In the genomic region with DNA sequence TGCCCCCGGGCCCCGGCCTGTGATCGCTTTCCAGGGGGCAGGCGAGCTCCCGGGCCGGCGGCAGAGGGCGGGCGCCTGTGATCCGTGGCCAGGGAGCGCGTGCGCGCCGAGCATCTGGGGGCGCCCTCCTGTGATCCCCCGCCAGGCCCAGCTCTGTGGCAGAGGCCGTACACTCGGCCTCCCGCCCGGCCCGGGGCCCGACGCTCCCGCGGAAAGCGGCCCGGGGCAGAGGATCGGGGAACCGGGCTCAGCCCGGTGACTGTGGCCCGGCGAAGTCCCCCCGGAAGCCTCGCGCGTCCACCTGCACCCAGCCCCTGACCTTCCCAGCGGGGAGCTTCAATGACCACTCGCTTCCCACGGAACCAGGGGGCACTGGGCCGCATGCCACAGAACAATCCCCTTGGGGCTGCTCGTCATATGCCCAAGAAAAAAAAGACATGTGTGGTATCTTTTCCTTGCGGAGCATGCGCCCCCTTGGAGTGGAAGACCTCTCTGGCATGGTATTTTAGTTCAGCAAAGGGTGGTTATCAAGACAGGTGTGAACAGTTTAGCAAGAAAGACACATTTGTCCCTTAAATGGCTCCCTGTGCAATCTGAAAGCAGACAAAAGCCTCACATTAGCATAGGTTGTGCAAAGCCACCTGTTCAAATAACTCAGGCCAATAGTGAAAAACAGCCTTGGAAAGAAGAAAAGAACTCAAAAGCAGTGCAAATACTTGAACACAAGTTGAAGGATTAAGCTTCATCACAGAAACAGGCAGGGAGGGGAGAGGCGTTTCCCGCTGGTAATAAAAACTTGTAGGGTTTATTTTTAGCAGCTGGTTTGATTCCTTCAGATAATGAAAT, we compare ENCODE assay signal across 2 cellular contexts.
TF ChIP-seq lines count a peak whose summit lies in the region.

No MANE protein-coding gene starts in this region.

TF ChIP-seq in SK-N-SH, 30 proteins besides CTCF, POLR2A, EP300 and RAD21 (continued from another document):
- TF ChIP-seq, protein P1, sequence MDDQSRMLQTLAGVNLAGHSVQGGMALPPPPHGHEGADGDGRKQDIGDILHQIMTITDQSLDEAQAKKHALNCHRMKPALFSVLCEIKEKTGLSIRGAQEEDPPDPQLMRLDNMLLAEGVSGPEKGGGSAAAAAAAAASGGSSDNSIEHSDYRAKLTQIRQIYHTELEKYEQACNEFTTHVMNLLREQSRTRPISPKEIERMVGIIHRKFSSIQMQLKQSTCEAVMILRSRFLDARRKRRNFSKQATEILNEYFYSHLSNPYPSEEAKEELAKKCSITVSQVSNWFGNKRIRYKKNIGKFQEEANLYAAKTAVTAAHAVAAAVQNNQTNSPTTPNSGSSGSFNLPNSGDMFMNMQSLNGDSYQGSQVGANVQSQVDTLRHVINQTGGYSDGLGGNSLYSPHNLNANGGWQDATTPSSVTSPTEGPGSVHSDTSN (IDR thresholded peaks at IDR 0.05) = no peak
- TF ChIP-seq YY1 (IDR thresholded peaks at IDR 0.05; ENCODE audit: low read depth) = no peak
TF ChIP-seq in SK-N-SH: peak in this region for 0.

TF ChIP-seq in SK-N-SH treated with all-trans-retinoic acid at 6 μM for 48 hours, 23 proteins besides CTCF, POLR2A, EP300 and RAD21 (continued from another document):
- TF ChIP-seq ARNTL (CRISPR knock-in tag; IDR thresholded peaks at IDR 0.05; ENCODE audit: borderline replicate concordance, low read depth) (no peak), CSDC2 (CRISPR knock-in tag; IDR thresholded peaks at IDR 0.05) (no peak), PPARA (CRISPR knock-in tag; IDR thresholded peaks at IDR 0.05; ENCODE audit: borderline replicate concordance) (no peak), ZNF70 (CRISPR knock-in tag; IDR thresholded peaks at IDR 0.05) (no peak), ESRRG (CRISPR knock-in tag; IDR thresholded peaks at IDR 0.05) (no peak), CREB5 (CRISPR knock-in tag; IDR thresholded peaks at IDR 0.05; ENCODE audit: low read depth) (no peak), SNAI2 (CRISPR knock-in tag; IDR thresholded peaks at IDR 0.05) (no peak), ZNF565 (CRISPR knock-in tag; conservative IDR thresholded peaks at IDR 0.05; ENCODE audit: low read depth) (no peak), OSR1 (CRISPR knock-in tag; IDR thresholded peaks at IDR 0.05) (no peak), ISL1 (CRISPR knock-in tag; IDR thresholded peaks at IDR 0.05) (no peak), ZC3H10 (CRISPR knock-in tag; IDR thresholded peaks at IDR 0.05) (no peak), ZFP30 (CRISPR knock-in tag; IDR thresholded peaks at IDR 0.05) (no peak), BACH2 (CRISPR knock-in tag; IDR thresholded peaks at IDR 0.05; ENCODE audit: borderline replicate concordance) (no peak), GLIS3 (CRISPR knock-in tag; IDR thresholded peaks at IDR 0.05) (no peak)
- TF ChIP-seq, protein P2, sequence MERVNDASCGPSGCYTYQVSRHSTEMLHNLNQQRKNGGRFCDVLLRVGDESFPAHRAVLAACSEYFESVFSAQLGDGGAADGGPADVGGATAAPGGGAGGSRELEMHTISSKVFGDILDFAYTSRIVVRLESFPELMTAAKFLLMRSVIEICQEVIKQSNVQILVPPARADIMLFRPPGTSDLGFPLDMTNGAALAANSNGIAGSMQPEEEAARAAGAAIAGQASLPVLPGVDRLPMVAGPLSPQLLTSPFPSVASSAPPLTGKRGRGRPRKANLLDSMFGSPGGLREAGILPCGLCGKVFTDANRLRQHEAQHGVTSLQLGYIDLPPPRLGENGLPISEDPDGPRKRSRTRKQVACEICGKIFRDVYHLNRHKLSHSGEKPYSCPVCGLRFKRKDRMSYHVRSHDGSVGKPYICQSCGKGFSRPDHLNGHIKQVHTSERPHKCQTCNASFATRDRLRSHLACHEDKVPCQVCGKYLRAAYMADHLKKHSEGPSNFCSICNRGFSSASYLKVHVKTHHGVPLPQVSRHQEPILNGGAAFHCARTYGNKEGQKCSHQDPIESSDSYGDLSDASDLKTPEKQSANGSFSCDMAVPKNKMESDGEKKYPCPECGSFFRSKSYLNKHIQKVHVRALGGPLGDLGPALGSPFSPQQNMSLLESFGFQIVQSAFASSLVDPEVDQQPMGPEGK (CRISPR knock-in tag; IDR thresholded peaks at IDR 0.05; ENCODE audit: borderline replicate concordance) = no peak
TF ChIP-seq in SK-N-SH treated with all-trans-retinoic acid at 6 μM for 48 hours: peak in this region for 0.
